ENCODE assay signal across 22 cellular contexts in genomic region chr2:234991290-234991689, GRCh38.
"Had no signal": no experiment of that assay in that cellular context is flagged by ENCODE, and none has a peak within 500 bp of the region (broad histone marks: within the 10 kb centered on the region; RNA-seq: fewer than 3 reads in every experiment).

No MANE protein-coding gene starts in this region.

- H3K27me3 ChIP-seq: adrenal gland, esophagus muscularis mucosa, heart right ventricle, pancreas, sigmoid colon, tibial nerve had no signal

- H3K27ac ChIP-seq: adrenal gland, esophagus muscularis mucosa, heart right ventricle, prostate gland, sigmoid colon, tibial nerve had no signal

- H3K27ac Mint-ChIP-seq: activated naive CD8-positive, alpha-beta T cell; dendritic cell treated with granulocyte-macrophage colony-stimulating factor and Interleukin-4, amounts not matched to agents 40 ng/mL and 50 ng/mL, for 4 days; mesothelial cell of epicardium; naive B cell had no signal

- ATAC-seq: pancreas had no signal

- H3K4me3 ChIP-seq: adrenal gland, esophagus muscularis mucosa, heart right ventricle, pancreas, prostate gland, sigmoid colon, tibial nerve had no signal

- H3K36me3 ChIP-seq: adrenal gland, pancreas, prostate gland, sigmoid colon, tibial nerve had no signal

- H3K36me3 Mint-ChIP-seq: activated naive CD8-positive, alpha-beta T cell; naive B cell had no signal

- DNase-seq: activated CD4-positive, alpha-beta T cell treated with anti-CD3 and anti-CD28 coated beads for 4 hours; activated CD4-positive, alpha-beta T cell treated with anti-CD3 and anti-CD28 coated beads, Interleukin-2, amount 50 U/mL, for 4 hours; activated effector memory CD4-positive, alpha-beta T cell treated with Interleukin-2 at 50 U/mL for 16 hours; activated naive CD4-positive, alpha-beta T cell treated with Interleukin-2 at 50 U/mL for 16 hours; activated T-cell treated with anti-CD3 and anti-CD28 coated beads for 4 hours; adrenal gland; central memory CD4-positive, alpha-beta T cell; foreskin melanocyte; heart right ventricle; naive B cell; nephron progenitor cell; retina; sigmoid colon; stimulated activated naive CD4-positive, alpha-beta T cell; T-helper 1 cell had no signal

- H3K4me3 Mint-ChIP-seq: activated naive CD8-positive, alpha-beta T cell; dendritic cell treated with granulocyte-macrophage colony-stimulating factor and Interleukin-4, amounts not matched to agents 40 ng/mL and 50 ng/mL, for 4 days; mesothelial cell of epicardium; nephron progenitor cell had no signal

- H3K9me3 Mint-ChIP-seq: dendritic cell treated with granulocyte-macrophage colony-stimulating factor and Interleukin-4, amounts not matched to agents 40 ng/mL and 50 ng/mL, for 4 days had no signal

- H3K9me3 ChIP-seq: adrenal gland, esophagus muscularis mucosa, pancreas, prostate gland, sigmoid colon, tibial nerve had no signal
